ENCODE assay signal across 26 cellular contexts in the genomic region with DNA sequence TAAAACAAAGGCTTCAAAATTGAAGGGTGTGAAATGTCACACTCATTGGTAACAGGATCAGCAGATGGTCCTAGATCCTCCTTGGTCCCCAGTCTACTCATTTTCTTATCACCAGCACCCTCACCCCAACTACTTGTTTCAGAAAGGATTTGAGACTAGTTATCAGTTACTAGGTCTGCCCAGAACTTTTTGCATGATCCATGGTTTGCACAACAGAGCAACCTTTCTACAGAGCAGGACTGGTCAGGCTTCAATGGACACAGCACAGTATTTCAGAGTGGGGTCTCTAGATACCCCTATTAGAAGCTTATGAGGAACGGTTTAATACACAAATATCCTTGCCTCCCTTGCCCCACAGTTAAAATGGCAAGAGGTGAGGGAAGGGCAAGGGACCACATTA. TPM values are rescaled to one million over a fixed set of nuclear protein-coding genes. Genes with fewer than 3 reads are reported as not detected.
DNase-seq lines count a peak whose midpoint lies in the region; ATAC-seq, FAIRE-seq and TF ChIP-seq lines count a peak whose summit lies in the region.
"Had no signal": no experiment of that assay in that cellular context is flagged by ENCODE, and none has a peak within 500 bp of the region (broad histone marks: within the 10 kb centered on the region; RNA-seq: fewer than 3 reads in every experiment).

No MANE protein-coding gene starts in this region.

- H3K9me3 ChIP-seq in HepG2 (ENCODE audit: low read length) (no peaks in the 10 kb centered on the region), right lobe of liver (no peaks in the 10 kb centered on the region)
- H3K9me3 ChIP-seq: HAP-1 had no signal

- FAIRE-seq in HepG2 (lab: Jason Lieb, UNC) = no peak
- FAIRE-seq: D721Med had no signal

- no peaks in the 10 kb centered on the region for H3K27me3 Mint-ChIP-seq in activated CD4-positive, alpha-beta T cell treated with anti-CD3 and anti-CD28 coated beads, Interleukin-2, amount 10 ng/mL, durations not matched to agents 24 days and 14 days
- H3K27me3 Mint-ChIP-seq in memory B cell = no peaks in the 10 kb centered on the region

- no peaks in the 10 kb centered on the region for H4K20me1 ChIP-seq in HepG2 (ENCODE audit: insufficient read depth, low read length)

- peaks cover 72% of the 10 kb centered on the region for H3K36me3 Mint-ChIP-seq in activated CD4-positive, alpha-beta T cell treated with anti-CD3 and anti-CD28 coated beads, Interleukin-2, amount 10 ng/mL, durations not matched to agents 24 days and 14 days (ENCODE audit: low read depth)
- peaks cover 35% of the 10 kb centered on the region for H3K36me3 Mint-ChIP-seq in memory B cell

- DNase-seq in activated CD4-positive, alpha-beta T cell treated with anti-CD3 and anti-CD28 coated beads, Interleukin-2, amount 10 ng/mL, durations not matched to agents 24 days and 14 days = no peak
- DNase-seq in activated CD4-positive, alpha-beta T cell treated with anti-CD3 and anti-CD28 coated beads for 4 hours = no peak
- DNase-seq in HepG2 (ENCODE audit: low spot score) (no peak), right lobe of liver (no peak), memory B cell (ENCODE audit: low spot score in 2 of 2) (no peak), T-helper 2 cell (no peak), NCI-H524 (lab: John Stamatoyannopoulos, UW) (no peak)
- DNase-seq: 8988T, AML-193, DMS53, GDM1, NCI-H1105, NCI-H146, NCI-H2029 treated with DMSO at 0.1 percent for 48 hours, NCI-H226, NCI-H510A treated with DMSO at 0.1 percent for 48 hours, NCI-H774, SIG-M5 had no signal

- no peak overlapping the region for H3K9ac ChIP-seq in HepG2 (ENCODE audit: insufficient read depth, low read depth, low read length)
- H3K9ac ChIP-seq: KMS-11 had no signal

- ATAC-seq in HepG2 (no peak), right lobe of liver (no peak), memory B cell (ENCODE audit: low read depth) (no peak), HG03378 (IDR thresholded peaks at IDR 0.05; ENCODE audit: unreplicated experiment) (no peak)
- ATAC-seq: GM23338, Panc1 had no signal

- POLR2A ChIA-PET in HepG2 (lab: Yijun Ruan, JAX) = no interaction called here

- H3K9me3 Mint-ChIP-seq in activated CD4-positive, alpha-beta T cell treated with anti-CD3 and anti-CD28 coated beads, Interleukin-2, amount 10 ng/mL, durations not matched to agents 24 days and 14 days = no peaks in the 10 kb centered on the region
- no peaks in the 10 kb centered on the region for H3K9me3 Mint-ChIP-seq in memory B cell
- H3K9me3 Mint-ChIP-seq: GM23338 had no signal

- WGBS in HepG2 (ENCODE audit: low lambda C conversion rate) = 100% methylated on average over 1 of the region's 1 CpG
- WGBS in right lobe of liver (ENCODE audit: insufficient coverage, low coverage, low lambda C conversion rate, missing lambda C conversion rate) = 100% methylated on average over 1 of the region's 1 CpG

- no TSS peak for BruUV-seq in HepG2 (replicated peaks; lab: Mats Ljungman, UMichigan)

- no peak overlapping the region for H2AFZ ChIP-seq in HepG2 (ENCODE audit: low read length)
- H2AFZ ChIP-seq: GM23338 had no signal

- H3K4me1 Mint-ChIP-seq in activated CD4-positive, alpha-beta T cell treated with anti-CD3 and anti-CD28 coated beads, Interleukin-2, amount 10 ng/mL, durations not matched to agents 24 days and 14 days = peaks cover 22% of the 10 kb centered on the region
- no peaks in the 10 kb centered on the region for H3K4me1 Mint-ChIP-seq in memory B cell

- intact Hi-C loops in activated CD4-positive, alpha-beta T cell treated with anti-CD3 and anti-CD28 coated beads, Interleukin-2, amount 10 ng/mL, durations not matched to agents 24 days and 14 days (cut with micrococcal nuclease) = loop anchor here (5.0 to 10.0 kb wide), 2 partner anchors 192 to 500 kb away; a partner anchor contains a TSS
- intact Hi-C loops in HepG2 (cut with micrococcal nuclease; ENCODE audit: unreplicated experiment) (no loop called here), right lobe of liver (cut with DNase I) (no loop called here)

- H3K27ac Mint-ChIP-seq in activated CD4-positive, alpha-beta T cell treated with anti-CD3 and anti-CD28 coated beads, Interleukin-2, amount 10 ng/mL, durations not matched to agents 24 days and 14 days = peak overlapping the region; percentile 28
- peak overlapping the region; percentile 35 for H3K27ac Mint-ChIP-seq in memory B cell
- H3K27ac Mint-ChIP-seq: GM23338 had no signal

- no peak overlapping the region for H3K4me2 ChIP-seq in HepG2 (ENCODE audit: low read depth, low read length)
- H3K4me2 ChIP-seq: GM23338, KMS-11 had no signal

- H3K27me3 ChIP-seq in HepG2 (ENCODE audit: control insufficient read depth in 1 of 2, insufficient read depth in 2 of 2, low read length in 2 of 2) = no peaks in the 10 kb centered on the region
- no peaks in the 10 kb centered on the region for H3K27me3 ChIP-seq in right lobe of liver

- H3K36me3 ChIP-seq in HepG2 (replicated peaks in 1 of 2; ENCODE audit: control insufficient read depth in 1 of 2, insufficient read depth in 2 of 2, low read length in 2 of 2) = peaks cover 19 to 73% of the 10 kb centered on the region in 2 experiments
- H3K36me3 ChIP-seq in right lobe of liver = peaks cover 7 to 58% (median 28%) of the 10 kb centered on the region in 4 donors

- in situ Hi-C loops in HepG2 (cut with HindIII; ENCODE audit: extremely low pct_ligation_motif_present, low pct_unique_long_range_greater_than_20kb) = no loop called here

- CTCF ChIA-PET in HepG2 (lab: Yijun Ruan, JAX; ENCODE audit: low intra/inter-chr PET ratio, low total read pairs) = no interaction called here

- H3K27ac ChIP-seq in HepG2 (ENCODE audit: extremely low read length, insufficient read depth, low read length) (no peak overlapping the region), right lobe of liver (no peak overlapping the region)
- H3K27ac ChIP-seq: C4-2B, HL-60, KMS-11 had no signal

- TF ChIP-seq EP300 in HepG2 (IDR thresholded peaks at IDR 0.05; ENCODE audit: low read depth in 2 of 2, low read length in 2 of 2) (no peak), HepG2 (CRISPR knock-in tag; IDR thresholded peaks at IDR 0.05; ENCODE audit: borderline replicate concordance) (no peak)

- peaks cover 6% of the 10 kb centered on the region for H3K79me2 ChIP-seq in HepG2 (ENCODE audit: insufficient read depth, low read length)

- TF ChIP-seq CTCF in HepG2 (CRISPR knock-in tag; IDR thresholded peaks at IDR 0.05) (no peak), right lobe of liver (IDR thresholded peaks at IDR 0.05) (no peak)

- H3K4me3 ChIP-seq in HepG2 (replicated peaks in 1 of 3; ENCODE audit: insufficient read depth in 1 of 3, low read depth in 2 of 3, low read length in 3 of 3) (no peak overlapping the region), right lobe of liver (no peak overlapping the region)
- H3K4me3 ChIP-seq: GM23338, HAP-1 had no signal

- no peak overlapping the region for H3K4me3 Mint-ChIP-seq in activated CD4-positive, alpha-beta T cell treated with anti-CD3 and anti-CD28 coated beads, Interleukin-2, amount 10 ng/mL, durations not matched to agents 24 days and 14 days
- H3K4me3 Mint-ChIP-seq in memory B cell = no peak overlapping the region
- H3K4me3 Mint-ChIP-seq: GM23338 had no signal

- H3K4me1 ChIP-seq in HepG2 (ENCODE audit: insufficient read depth, low read length) = peaks cover 7% of the 10 kb centered on the region; the same call in 1 of the 2 replicates
- H3K4me1 ChIP-seq in right lobe of liver = no peaks in the 10 kb centered on the region
- H3K4me1 ChIP-seq: HAP-1 had no signal

- TF ChIP-seq RAD21 in HepG2 (CRISPR knock-in tag; IDR thresholded peaks at IDR 0.05) = no peak

- TF ChIP-seq POLR2A in HepG2 (IDR thresholded peaks at IDR 0.05; ENCODE audit: insufficient read depth in 1 of 2, low read depth in 2 of 2, low read length in 2 of 2) (no peak), right lobe of liver (IDR thresholded peaks at IDR 0.05) (no peak)

RNA-seq across cellular contexts. Expression of a gene that starts 25.6 kb away (rescaled TPM):
- total RNA-seq in activated CD4-positive, alpha-beta T cell treated with anti-CD3 and anti-CD28 coated beads, Interleukin-2, amount 10 ng/mL, durations not matched to agents 24 days and 14 days = 35.3 and 38.9 TPM in 2 replicates
- 22.7 and 24.3 TPM in 2 replicates for total RNA-seq in HepG2 (2016; rRNA removed; fragmentation: Illumina TruSeq; extraction: Trizol)
- 6.4 and 7.6 TPM in 2 replicates for total RNA-seq in HepG2 (2016; cell fraction: cytosol; rRNA removed; fragmentation: Illumina TruSeq; extraction: Trizol; ENCODE audit: low read depth)
- total RNA-seq in HepG2 (2016; cell fraction: insoluble cytoplasmic fraction; rRNA removed; fragmentation: Illumina TruSeq; extraction: Trizol) = 23.3 and 24.1 TPM in 2 replicates
- total RNA-seq in HepG2 (2016; cell fraction: membrane; rRNA removed; fragmentation: Illumina TruSeq; extraction: Trizol) = 15.5 and 16.3 TPM in 2 replicates
- 25.1 and 28.9 TPM in 2 replicates for total RNA-seq in HepG2 (2016; cell fraction: nucleus; rRNA removed; fragmentation: Illumina TruSeq; extraction: Trizol)
- 4.4 and 5.6 TPM in 2 replicates for polyA plus RNA-seq in HepG2 (2011; rRNA removed)
- polyA plus RNA-seq in HepG2 (2011; cell fraction: cytosol; rRNA removed) = 3.0 and 3.8 TPM in 2 replicates
- 17.4 and 20.7 TPM in 2 replicates for polyA plus RNA-seq in HepG2 (2011; cell fraction: nucleus; rRNA removed)
- 16.8 and 19.3 TPM in 2 replicates for polyA plus RNA-seq in HepG2 (2012)
- polyA plus RNA-seq in HepG2 (2016; cell fraction: cytosol; fragmentation: Illumina TruSeq; extraction: Trizol; ENCODE audit: low read depth) = 4.3 and 4.6 TPM in 2 replicates
- polyA plus RNA-seq in HepG2 (2016; cell fraction: insoluble cytoplasmic fraction; fragmentation: Illumina TruSeq; extraction: Trizol; ENCODE audit: low read depth) = 21.2 and 21.3 TPM in 2 replicates
- 9.1 and 9.6 TPM in 2 replicates for polyA plus RNA-seq in HepG2 (2016; cell fraction: membrane; fragmentation: Illumina TruSeq; extraction: Trizol; ENCODE audit: low read depth)
- 33.3 and 33.4 TPM in 2 replicates for polyA plus RNA-seq in HepG2 (2016; cell fraction: nucleus; fragmentation: Illumina TruSeq; extraction: Trizol; ENCODE audit: insufficient read depth, low read depth)
- 5.8 and 10.9 TPM in 2 replicates for polyA minus RNA-seq in HepG2 (2011; rRNA and poly(A)+ RNA removed; ENCODE audit: low replicate concordance)
- 5.0 and 7.2 TPM in 2 replicates for polyA minus RNA-seq in HepG2 (2011; cell fraction: cytosol; rRNA and poly(A)+ RNA removed)
- 33.9 and 38.8 TPM in 2 replicates for polyA minus RNA-seq in HepG2 (2011; cell fraction: nucleus; rRNA and poly(A)+ RNA removed)
- total RNA-seq in right lobe of liver = 10 to 100 TPM; 14.3 to 32.3 (median 19.9) TPM

RNA-seq across cellular contexts. Expression of a gene that starts 25.7 kb away (rescaled TPM):
- total RNA-seq in activated CD4-positive, alpha-beta T cell treated with anti-CD3 and anti-CD28 coated beads, Interleukin-2, amount 10 ng/mL, durations not matched to agents 24 days and 14 days = 10.1 and 11.0 TPM in 2 replicates
- 13.1 and 16.8 TPM in 2 replicates for total RNA-seq in HepG2 (2016; rRNA removed; fragmentation: Illumina TruSeq; extraction: Trizol)
- 23.8 and 31.5 TPM in 2 replicates for total RNA-seq in HepG2 (2016; cell fraction: cytosol; rRNA removed; fragmentation: Illumina TruSeq; extraction: Trizol; ENCODE audit: low read depth)
- total RNA-seq in HepG2 (2016; cell fraction: insoluble cytoplasmic fraction; rRNA removed; fragmentation: Illumina TruSeq; extraction: Trizol) = 13.4 and 19.7 TPM in 2 replicates
- total RNA-seq in HepG2 (2016; cell fraction: membrane; rRNA removed; fragmentation: Illumina TruSeq; extraction: Trizol) = 25.2 and 28.6 TPM in 2 replicates
- total RNA-seq in HepG2 (2016; cell fraction: nucleus; rRNA removed; fragmentation: Illumina TruSeq; extraction: Trizol) = 6.6 and 8.5 TPM in 2 replicates
- polyA plus RNA-seq in HepG2 (2011; rRNA removed) = 24.9 and 28.1 TPM in 2 replicates
- polyA plus RNA-seq in HepG2 (2011; cell fraction: cytosol; rRNA removed) = 24.5 and 25.8 TPM in 2 replicates
- polyA plus RNA-seq in HepG2 (2011; cell fraction: nucleus; rRNA removed) = 31.1 and 36.4 TPM in 2 replicates
- polyA plus RNA-seq in HepG2 (2012) = 13.5 and 13.6 TPM in 2 replicates
- polyA plus RNA-seq in HepG2 (2016; cell fraction: cytosol; fragmentation: Illumina TruSeq; extraction: Trizol; ENCODE audit: low read depth) = 30.8 and 45.7 TPM in 2 replicates
- polyA plus RNA-seq in HepG2 (2016; cell fraction: insoluble cytoplasmic fraction; fragmentation: Illumina TruSeq; extraction: Trizol; ENCODE audit: low read depth) = 19.6 and 19.9 TPM in 2 replicates
- polyA plus RNA-seq in HepG2 (2016; cell fraction: membrane; fragmentation: Illumina TruSeq; extraction: Trizol; ENCODE audit: low read depth) = 26.5 and 30.0 TPM in 2 replicates
- polyA plus RNA-seq in HepG2 (2016; cell fraction: nucleus; fragmentation: Illumina TruSeq; extraction: Trizol; ENCODE audit: insufficient read depth, low read depth) = 14.0 and 21.1 TPM in 2 replicates
- 5.8 and 11.0 TPM in 2 replicates for polyA minus RNA-seq in HepG2 (2011; rRNA and poly(A)+ RNA removed; ENCODE audit: low replicate concordance)
- 4.9 and 8.5 TPM in 2 replicates for polyA minus RNA-seq in HepG2 (2011; cell fraction: cytosol; rRNA and poly(A)+ RNA removed)
- 7.0 and 9.7 TPM in 2 replicates for polyA minus RNA-seq in HepG2 (2011; cell fraction: nucleus; rRNA and poly(A)+ RNA removed)
- total RNA-seq in right lobe of liver = 10 to 100 TPM; 10.6 to 21.8 (median 11.8) TPM
